ENCODE assay signal across 1 cellular context in the genomic region with DNA sequence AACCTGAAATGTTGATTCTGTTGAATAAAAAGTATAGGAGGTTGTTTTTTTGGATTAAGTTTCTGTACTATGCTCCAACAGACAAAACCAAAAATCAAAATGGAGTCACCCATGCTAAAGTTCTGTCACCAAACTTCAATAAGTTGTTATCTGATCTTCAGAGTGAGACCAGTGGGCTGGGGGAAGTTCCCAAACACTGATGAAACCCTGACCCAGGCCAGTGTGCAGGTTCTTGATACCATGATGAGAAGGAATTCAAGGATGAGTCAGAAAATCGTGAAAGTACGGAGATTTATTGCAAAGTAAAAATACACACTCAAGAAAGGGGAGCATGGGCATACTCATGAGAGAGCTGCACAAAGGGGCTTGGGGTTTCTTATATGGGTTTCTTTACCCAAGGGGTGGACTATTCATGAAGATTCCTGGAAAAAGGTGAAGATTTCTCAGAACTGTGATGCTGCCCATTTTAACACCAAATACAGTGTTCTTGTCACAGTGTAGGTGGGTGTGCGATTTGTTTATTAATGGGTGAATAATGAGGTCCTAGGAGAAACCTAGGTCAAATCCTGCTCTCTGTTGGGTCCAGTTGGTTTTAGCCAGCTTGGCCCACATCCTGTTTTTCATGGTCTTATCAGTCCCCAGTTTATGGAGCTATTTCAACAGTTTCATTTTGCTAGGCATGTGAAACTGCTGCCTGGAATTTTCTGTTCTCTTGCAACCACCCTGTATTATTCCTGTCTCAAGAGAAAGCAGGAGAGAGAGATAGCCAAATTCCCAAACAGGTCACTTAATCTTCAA.
TF ChIP-seq lines count a peak whose summit lies in the region.

No MANE protein-coding gene starts in this region.

TF ChIP-seq in GM23338, 12 proteins besides CTCF, POLR2A, EP300 and RAD21:
- TF ChIP-seq, protein P1, sequence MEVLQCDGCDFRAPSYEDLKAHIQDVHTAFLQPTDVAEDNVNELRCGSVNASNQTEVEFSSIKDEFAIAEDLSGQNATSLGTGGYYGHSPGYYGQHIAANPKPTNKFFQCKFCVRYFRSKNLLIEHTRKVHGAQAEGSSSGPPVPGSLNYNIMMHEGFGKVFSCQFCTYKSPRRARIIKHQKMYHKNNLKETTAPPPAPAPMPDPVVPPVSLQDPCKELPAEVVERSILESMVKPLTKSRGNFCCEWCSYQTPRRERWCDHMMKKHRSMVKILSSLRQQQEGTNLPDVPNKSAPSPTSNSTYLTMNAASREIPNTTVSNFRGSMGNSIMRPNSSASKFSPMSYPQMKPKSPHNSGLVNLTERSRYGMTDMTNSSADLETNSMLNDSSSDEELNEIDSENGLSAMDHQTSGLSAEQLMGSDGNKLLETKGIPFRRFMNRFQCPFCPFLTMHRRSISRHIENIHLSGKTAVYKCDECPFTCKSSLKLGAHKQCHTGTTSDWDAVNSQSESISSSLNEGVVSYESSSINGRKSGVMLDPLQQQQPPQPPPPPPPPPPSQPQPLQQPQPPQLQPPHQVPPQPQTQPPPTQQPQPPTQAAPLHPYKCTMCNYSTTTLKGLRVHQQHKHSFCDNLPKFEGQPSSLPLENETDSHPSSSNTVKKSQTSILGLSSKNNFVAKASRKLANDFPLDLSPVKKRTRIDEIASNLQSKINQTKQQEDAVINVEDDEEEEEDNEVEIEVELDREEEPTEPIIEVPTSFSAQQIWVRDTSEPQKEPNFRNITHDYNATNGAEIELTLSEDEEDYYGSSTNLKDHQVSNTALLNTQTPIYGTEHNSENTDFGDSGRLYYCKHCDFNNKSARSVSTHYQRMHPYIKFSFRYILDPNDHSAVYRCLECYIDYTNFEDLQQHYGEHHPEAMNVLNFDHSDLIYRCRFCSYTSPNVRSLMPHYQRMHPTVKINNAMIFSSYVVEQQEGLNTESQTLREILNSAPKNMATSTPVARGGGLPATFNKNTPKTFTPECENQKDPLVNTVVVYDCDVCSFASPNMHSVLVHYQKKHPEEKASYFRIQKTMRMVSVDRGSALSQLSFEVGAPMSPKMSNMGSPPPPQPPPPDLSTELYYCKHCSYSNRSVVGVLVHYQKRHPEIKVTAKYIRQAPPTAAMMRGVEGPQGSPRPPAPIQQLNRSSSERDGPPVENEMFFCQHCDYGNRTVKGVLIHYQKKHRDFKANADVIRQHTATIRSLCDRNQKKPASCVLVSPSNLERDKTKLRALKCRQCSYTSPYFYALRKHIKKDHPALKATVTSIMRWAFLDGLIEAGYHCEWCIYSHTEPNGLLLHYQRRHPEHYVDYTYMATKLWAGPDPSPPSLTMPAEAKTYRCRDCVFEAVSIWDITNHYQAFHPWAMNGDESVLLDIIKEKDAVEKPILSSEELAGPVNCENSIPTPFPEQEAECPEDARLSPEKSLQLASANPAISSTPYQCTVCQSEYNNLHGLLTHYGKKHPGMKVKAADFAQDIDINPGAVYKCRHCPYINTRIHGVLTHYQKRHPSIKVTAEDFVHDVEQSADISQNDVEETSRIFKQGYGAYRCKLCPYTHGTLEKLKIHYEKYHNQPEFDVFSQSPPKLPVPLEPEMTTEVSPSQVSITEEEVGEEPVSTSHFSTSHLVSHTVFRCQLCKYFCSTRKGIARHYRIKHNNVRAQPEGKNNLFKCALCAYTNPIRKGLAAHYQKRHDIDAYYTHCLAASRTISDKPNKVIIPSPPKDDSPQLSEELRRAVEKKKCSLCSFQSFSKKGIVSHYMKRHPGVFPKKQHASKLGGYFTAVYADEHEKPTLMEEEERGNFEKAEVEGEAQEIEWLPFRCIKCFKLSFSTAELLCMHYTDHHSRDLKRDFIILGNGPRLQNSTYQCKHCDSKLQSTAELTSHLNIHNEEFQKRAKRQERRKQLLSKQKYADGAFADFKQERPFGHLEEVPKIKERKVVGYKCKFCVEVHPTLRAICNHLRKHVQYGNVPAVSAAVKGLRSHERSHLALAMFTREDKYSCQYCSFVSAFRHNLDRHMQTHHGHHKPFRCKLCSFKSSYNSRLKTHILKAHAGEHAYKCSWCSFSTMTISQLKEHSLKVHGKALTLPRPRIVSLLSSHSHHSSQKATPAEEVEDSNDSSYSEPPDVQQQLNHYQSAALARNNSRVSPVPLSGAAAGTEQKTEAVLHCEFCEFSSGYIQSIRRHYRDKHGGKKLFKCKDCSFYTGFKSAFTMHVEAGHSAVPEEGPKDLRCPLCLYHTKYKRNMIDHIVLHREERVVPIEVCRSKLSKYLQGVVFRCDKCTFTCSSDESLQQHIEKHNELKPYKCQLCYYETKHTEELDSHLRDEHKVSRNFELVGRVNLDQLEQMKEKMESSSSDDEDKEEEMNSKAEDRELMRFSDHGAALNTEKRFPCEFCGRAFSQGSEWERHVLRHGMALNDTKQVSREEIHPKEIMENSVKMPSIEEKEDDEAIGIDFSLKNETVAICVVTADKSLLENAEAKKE (CRISPR knock-in tag; IDR thresholded peaks at IDR 0.05), result no peak
- TF ChIP-seq NANOG (IDR thresholded peaks at IDR 0.05; ENCODE audit: borderline replicate concordance) (no peak), POLR2AphosphoS5 (IDR thresholded peaks at IDR 0.05; ENCODE audit: low read depth) (no peak), EZH2 (IDR thresholded peaks at IDR 0.05; ENCODE audit: low read depth, unreplicated experiment) (no peak), JUNB (IDR thresholded peaks at IDR 0.05; ENCODE audit: unreplicated experiment) (no peak)
- TF ChIP-seq, protein P2, sequence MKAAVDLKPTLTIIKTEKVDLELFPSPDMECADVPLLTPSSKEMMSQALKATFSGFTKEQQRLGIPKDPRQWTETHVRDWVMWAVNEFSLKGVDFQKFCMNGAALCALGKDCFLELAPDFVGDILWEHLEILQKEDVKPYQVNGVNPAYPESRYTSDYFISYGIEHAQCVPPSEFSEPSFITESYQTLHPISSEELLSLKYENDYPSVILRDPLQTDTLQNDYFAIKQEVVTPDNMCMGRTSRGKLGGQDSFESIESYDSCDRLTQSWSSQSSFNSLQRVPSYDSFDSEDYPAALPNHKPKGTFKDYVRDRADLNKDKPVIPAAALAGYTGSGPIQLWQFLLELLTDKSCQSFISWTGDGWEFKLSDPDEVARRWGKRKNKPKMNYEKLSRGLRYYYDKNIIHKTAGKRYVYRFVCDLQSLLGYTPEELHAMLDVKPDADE (IDR thresholded peaks at IDR 0.05), result no peak
